ENCODE assay signal across 11 cellular contexts in the genomic region with DNA sequence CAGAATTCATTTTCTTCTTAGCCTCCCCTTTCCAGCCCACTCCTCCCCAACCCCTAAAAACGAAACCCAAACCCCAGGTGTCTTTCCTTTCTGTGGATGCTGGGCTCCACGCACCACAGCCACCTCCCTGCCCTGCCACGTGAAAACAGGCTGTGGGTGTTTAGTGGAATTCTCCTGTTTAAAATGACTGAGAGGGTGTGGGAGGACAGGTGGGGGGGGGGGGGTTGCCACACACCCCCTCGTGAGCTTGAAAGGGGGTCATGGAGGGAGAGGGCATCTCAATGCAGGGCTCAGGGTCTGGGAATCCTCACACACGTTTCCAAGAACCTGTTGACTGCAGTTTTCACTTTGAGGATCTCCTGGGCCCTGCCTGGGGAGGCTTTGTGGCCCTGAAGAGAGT.
A peak's percentile ranks its signal among the peaks of the same experiment; 100 is the strongest.
DNase-seq lines count a peak whose midpoint lies in the region; ATAC-seq and TF ChIP-seq lines count a peak whose summit lies in the region.
"Had no signal": no experiment of that assay in that cellular context is flagged by ENCODE, and none has a peak within 500 bp of the region (broad histone marks: within the 10 kb centered on the region; RNA-seq: fewer than 3 reads in every experiment).

No MANE protein-coding gene starts in this region.

- in situ Hi-C loops in mammary epithelial cell (cut with MboI; ENCODE audit: low sequenced_read_pairs in 2 of 2) = no loop called here

- H3K79me1 ChIP-seq in neuronal stem cell (ENCODE audit: low read depth, low read length) = no peaks in the 10 kb centered on the region

- no peak for ATAC-seq in CD4-positive, CD25-positive, alpha-beta regulatory T cell (ENCODE audit: low read depth in 2 of 2)
- ATAC-seq in activated T-helper 17 cell treated with anti-CD3 and anti-CD28 coated beads, Interleukin-2, amount 50 U/mL, for 72 hours (replicated peaks) = no peak
- no peak for ATAC-seq in GM18867 (IDR thresholded peaks at IDR 0.05; ENCODE audit: unreplicated experiment)
- ATAC-seq: GM23338 had no signal

- H3K14ac ChIP-seq in neuronal stem cell (ENCODE audit: low read length) = no peak overlapping the region

- H3K27ac Mint-ChIP-seq in CD4-positive, CD25-positive, alpha-beta regulatory T cell = peak overlapping the region; percentile 86 to 93 (median 87)
- H3K27ac Mint-ChIP-seq in activated T-helper 17 cell treated with anti-CD3 and anti-CD28 coated beads, Interleukin-2, amount 50 U/mL, for 72 hours = peak overlapping the region; percentile 55
- H3K27ac Mint-ChIP-seq: GM23338 had no signal

- no peak overlapping the region for H2BK12ac ChIP-seq in neuronal stem cell (ENCODE audit: low read length)

- peak overlapping the region; percentile 39 for H3K4me3 ChIP-seq in CD4-positive, CD25-positive, alpha-beta regulatory T cell (ENCODE audit: low read depth, low read length)
- H3K4me3 ChIP-seq in GM06990 (replicated peaks; ENCODE audit: low read depth, low read length) (peak overlapping the region; percentile 8; the same call in 1 of the 2 replicates), neuronal stem cell (ENCODE audit: low read length in 2 of 2) (no peak overlapping the region), mammary epithelial cell (replicated peaks in 1 of 3; ENCODE audit: insufficient read depth in 1 of 3, low read depth in 2 of 3, low read length in 3 of 3) (no peak overlapping the region)
- H3K4me3 ChIP-seq: GM23338 had no signal

- no peak overlapping the region for H2BK120ac ChIP-seq in neuronal stem cell (ENCODE audit: low read depth, low read length)

- no peaks in the 10 kb centered on the region for H3K27me3 Mint-ChIP-seq in CD4-positive, CD25-positive, alpha-beta regulatory T cell
- H3K27me3 Mint-ChIP-seq in activated T-helper 17 cell treated with anti-CD3 and anti-CD28 coated beads, Interleukin-2, amount 50 U/mL, for 72 hours = no peaks in the 10 kb centered on the region

- CTCF ChIA-PET in mammary epithelial cell (lab: Charles Lee; ENCODE audit: low non-redundant PET) = no interaction called here

- H3K27me3 ChIP-seq in CD4-positive, CD25-positive, alpha-beta regulatory T cell (ENCODE audit: control insufficient read depth, insufficient read depth, low read length) = no peaks in the 10 kb centered on the region
- no peaks in the 10 kb centered on the region for H3K27me3 ChIP-seq in GM06990 (replicated peaks; ENCODE audit: control insufficient read depth, insufficient read depth, low read length)
- H3K27me3 ChIP-seq in neuronal stem cell (ENCODE audit: control insufficient read depth in 3 of 3, insufficient read depth in 3 of 3, low read depth in 1 of 3, low read length in 3 of 3) = peaks cover 2 to 49% (median 20%) of the 10 kb centered on the region in 3 experiments
- H3K27me3 ChIP-seq in mammary epithelial cell (ENCODE audit: insufficient read depth, low read length) = no peaks in the 10 kb centered on the region

- peak overlapping the region; percentile 36 to 82 (median 78) for H3K4me3 Mint-ChIP-seq in CD4-positive, CD25-positive, alpha-beta regulatory T cell
- peak overlapping the region; percentile 79 for H3K4me3 Mint-ChIP-seq in activated T-helper 17 cell treated with anti-CD3 and anti-CD28 coated beads, Interleukin-2, amount 50 U/mL, for 72 hours
- H3K4me3 Mint-ChIP-seq: GM23338 had no signal

- H2AK5ac ChIP-seq in neuronal stem cell (ENCODE audit: low read depth, low read length) = peak overlapping the region; percentile 54

- H3K4me1 Mint-ChIP-seq in CD4-positive, CD25-positive, alpha-beta regulatory T cell = peaks cover 48 to 79% (median 61%) of the 10 kb centered on the region in 4 donors
- peaks cover 64% of the 10 kb centered on the region for H3K4me1 Mint-ChIP-seq in activated T-helper 17 cell treated with anti-CD3 and anti-CD28 coated beads, Interleukin-2, amount 50 U/mL, for 72 hours

- H2AFZ ChIP-seq in neuronal stem cell (ENCODE audit: low read length) (no peak overlapping the region), mammary epithelial cell (ENCODE audit: low read depth, low read length) (no peak overlapping the region)
- H2AFZ ChIP-seq: GM23338 had no signal

- peaks cover 63% of the 10 kb centered on the region for H3K4me1 ChIP-seq in CD4-positive, CD25-positive, alpha-beta regulatory T cell (ENCODE audit: control insufficient read depth, insufficient read depth, low read length, poor library complexity, severe bottlenecking)
- H3K4me1 ChIP-seq in neuronal stem cell (ENCODE audit: control insufficient read depth in 2 of 2, insufficient read depth in 1 of 2, low read depth in 1 of 2, low read length in 2 of 2) (peaks cover 8 to 18% of the 10 kb centered on the region in 2 donors), mammary epithelial cell (ENCODE audit: insufficient read depth, low read length) (no peaks in the 10 kb centered on the region)

- no peak overlapping the region for H3K18ac ChIP-seq in neuronal stem cell (ENCODE audit: low read length)

- H3K9me3 ChIP-seq in CD4-positive, CD25-positive, alpha-beta regulatory T cell (ENCODE audit: control insufficient read depth in 2 of 2, low read length in 2 of 2) = no peaks in the 10 kb centered on the region
- H3K9me3 ChIP-seq in neuronal stem cell (replicated peaks in 1 of 2; ENCODE audit: control insufficient read depth in 2 of 2, insufficient read depth in 1 of 2, low read depth in 1 of 2, low read length in 2 of 2) = no peaks in the 10 kb centered on the region
- no peaks in the 10 kb centered on the region for H3K9me3 ChIP-seq in mammary epithelial cell (replicated peaks; ENCODE audit: insufficient read depth, low read length)

- intact Hi-C loops in mammary epithelial cell (cut with micrococcal nuclease) = no loop called here

- H3K4me2 ChIP-seq in neuronal stem cell (ENCODE audit: insufficient read depth, low read length, poor library complexity, severe bottlenecking) = no peak overlapping the region
- H3K4me2 ChIP-seq in mammary epithelial cell (ENCODE audit: insufficient read depth, low read depth, low read length) = no peak overlapping the region
- H3K4me2 ChIP-seq: GM23338 had no signal

- WGBS in neuronal stem cell (ENCODE audit: extremely low coverage in 2 of 2, insufficient read length in 2 of 2, insufficient replicate concordance in 1 of 2), 2 donors = no CpG with 5 or more reads among the region's 5 CpGs
- 66% methylated on average over 3 of the region's 5 CpGs for WGBS in mammary epithelial cell (ENCODE audit: low coverage, missing lambda C conversion rate)

- H2BK15ac ChIP-seq in neuronal stem cell (ENCODE audit: low read length) = no peak overlapping the region

- peak in 1 of 3 donors; percentile 20 for DNase-seq in CD4-positive, CD25-positive, alpha-beta regulatory T cell
- no peak for DNase-seq in GM06990 (ENCODE audit: extremely low read depth, insufficient read length)
- DNase-seq in neuronal stem cell (ENCODE audit: low spot score) = no peak
- no peak for DNase-seq in mammary epithelial cell
- DNase-seq in DMS153 (lab: John Stamatoyannopoulos, UW) = no peak
- DNase-seq: erythroblast, hippocampal formation, mesendoderm had no signal

- H3K4ac ChIP-seq in neuronal stem cell (ENCODE audit: low read length) = no peak overlapping the region

- H2BK5ac ChIP-seq in neuronal stem cell (ENCODE audit: low read length) = no peak overlapping the region

- no peaks in the 10 kb centered on the region for H3K9me3 Mint-ChIP-seq in CD4-positive, CD25-positive, alpha-beta regulatory T cell
- H3K9me3 Mint-ChIP-seq in activated T-helper 17 cell treated with anti-CD3 and anti-CD28 coated beads, Interleukin-2, amount 50 U/mL, for 72 hours = no peaks in the 10 kb centered on the region
- H3K9me3 Mint-ChIP-seq: GM23338 had no signal

- H3K36me3 Mint-ChIP-seq in CD4-positive, CD25-positive, alpha-beta regulatory T cell = peaks cover 3% of the 10 kb centered on the region
- no peaks in the 10 kb centered on the region for H3K36me3 Mint-ChIP-seq in activated T-helper 17 cell treated with anti-CD3 and anti-CD28 coated beads, Interleukin-2, amount 50 U/mL, for 72 hours (ENCODE audit: low read depth)

- no peaks in the 10 kb centered on the region for H3K79me2 ChIP-seq in mammary epithelial cell (ENCODE audit: insufficient read depth, low read length)

- dilution Hi-C loops in mammary epithelial cell (cut with HindIII; ENCODE audit: low sequenced_read_pairs) = no loop called here

- peaks cover 5% of the 10 kb centered on the region for H3K36me3 ChIP-seq in CD4-positive, CD25-positive, alpha-beta regulatory T cell (ENCODE audit: control insufficient read depth, insufficient read depth, low read length)
- H3K36me3 ChIP-seq in GM06990 (ENCODE audit: control insufficient read depth, insufficient read depth, low read length) (no peaks in the 10 kb centered on the region; the same call in none of the 2 replicates), neuronal stem cell (replicated peaks in 1 of 2; ENCODE audit: control insufficient read depth in 2 of 2, insufficient read depth in 2 of 2, low read length in 2 of 2) (no peaks in the 10 kb centered on the region), mammary epithelial cell (ENCODE audit: insufficient read depth, low read length) (no peaks in the 10 kb centered on the region)

- H3K9ac ChIP-seq in neuronal stem cell (ENCODE audit: low read depth, low read length, poor library complexity) (no peak overlapping the region), mammary epithelial cell (ENCODE audit: insufficient read depth, low read length) (no peak overlapping the region)

- TF ChIP-seq CTCF in GM06990 (IDR thresholded peaks at IDR 0.05; ENCODE audit: insufficient read depth, low read length, poor library complexity, severe bottlenecking) = no peak
- no peak for TF ChIP-seq CTCF in mammary epithelial cell (conservative IDR thresholded peaks at IDR 0.05 in 1 of 2, IDR thresholded peaks at IDR 0.05 in 1 of 2; ENCODE audit: extremely low read depth in 1 of 2, insufficient read depth in 1 of 2, low read depth in 1 of 2, low read length in 2 of 2)

- no peaks in the 10 kb centered on the region for H4K20me1 ChIP-seq in mammary epithelial cell (ENCODE audit: insufficient read depth, low read length)

- no peak overlapping the region for H3K23ac ChIP-seq in neuronal stem cell (ENCODE audit: low read depth, low read length, poor library complexity)

- BruUV-seq in mammary epithelial cell (replicated peaks; lab: Mats Ljungman, UMichigan) = no TSS peak

- no peak overlapping the region for H4K8ac ChIP-seq in neuronal stem cell (ENCODE audit: low read depth, low read length)

- H4K91ac ChIP-seq in neuronal stem cell (ENCODE audit: low read depth, low read length, poor library complexity) = no peak overlapping the region

- H3K27ac ChIP-seq in CD4-positive, CD25-positive, alpha-beta regulatory T cell (ENCODE audit: insufficient read depth, low read length, poor library complexity, severe bottlenecking) = peak overlapping the region; percentile 10
- H3K27ac ChIP-seq in neuronal stem cell (replicated peaks; ENCODE audit: low read length) (no peak overlapping the region), mammary epithelial cell (ENCODE audit: insufficient read depth, low read depth, low read length) (no peak overlapping the region)

Comparison
In these comparisons a context has a peak if more than half of its experiments do, and no peak if none do; other contexts are left out.
1. H3K4me3 ChIP-seq: peak in CD4-positive, CD25-positive, alpha-beta regulatory T cell (single experiment) and GM06990 (single experiment); none in neuronal stem cell (0 of 2) and mammary epithelial cell (0 of 3).